26 cellular contexts compared by ENCODE assay signal in genomic region chr6:11490996-11491395, GRCh38. TPM values are rescaled to one million over a fixed set of nuclear protein-coding genes. Genes with fewer than 3 reads are reported as not detected.
DNase-seq lines count a peak whose midpoint lies in the region; ATAC-seq, FAIRE-seq and TF ChIP-seq lines count a peak whose summit lies in the region.
"Had no signal": no experiment of that assay in that cellular context is flagged by ENCODE, and none has a peak within 500 bp of the region (broad histone marks: within the 10 kb centered on the region; RNA-seq: fewer than 3 reads in every experiment).

No MANE protein-coding gene starts in this region.

- TF ChIP-seq RAD21 in IMR-90 (IDR thresholded peaks at IDR 0.05; ENCODE audit: low read length) = no peak
- TF ChIP-seq RAD21 in K562 (CRISPR knock-in tag; conservative IDR thresholded peaks at IDR 0.05 in 1 of 2, IDR thresholded peaks at IDR 0.05 in 1 of 2) = no peak

- H2BK15ac ChIP-seq in H9 (ENCODE audit: low read depth, low read length) (no peak overlapping the region), IMR-90 (ENCODE audit: low read depth, low read length) (no peak overlapping the region)

- H3K14ac ChIP-seq in H9 (ENCODE audit: insufficient read depth, low read length) = no peak overlapping the region
- H3K14ac ChIP-seq in IMR-90 (replicated peaks; ENCODE audit: low read depth, low read length) = no peak overlapping the region

- CTCF ChIA-PET in IMR-90 (lab: Yijun Ruan, JAX) = no interaction called here
- CTCF ChIA-PET in K562 (lab: Yijun Ruan, JAX; ENCODE audit: low intra/inter-chr PET ratio) = no interaction called here
- CTCF ChIA-PET in activated CD8-positive, alpha-beta T cell treated with anti-CD3 and anti-CD28 coated beads, Interleukin-2, amount 10 ng/mL, durations not matched to agents 7 days and 5 days (lab: Charles Lee) = no interaction called here

- H3K27ac ChIP-seq in H9 (ENCODE audit: insufficient read length, low read depth, low read length) (no peak overlapping the region), IMR-90 (ENCODE audit: insufficient read depth, low read length) (no peak overlapping the region), K562 (ENCODE audit: extremely low read depth, low read depth, low read length) (no peak overlapping the region)
- no peak overlapping the region for H3K27ac ChIP-seq in effector memory CD4-positive, alpha-beta T cell (ENCODE audit: insufficient read depth, low read length, poor library complexity, severe bottlenecking)
- H3K27ac ChIP-seq: BLaER1 had no signal

- intact Hi-C loops in IMR-90 (cut with micrococcal nuclease) (loop anchor here (5.0 kb wide), 1 partner anchor 164 kb away; no protein-coding TSS in a partner anchor), K562 (cut with micrococcal nuclease) (no loop called here)

- TF ChIP-seq POLR2A in GM12892 (IDR thresholded peaks at IDR 0.05; ENCODE audit: low read depth, low read length) (no peak), IMR-90 (IDR thresholded peaks at IDR 0.05; ENCODE audit: low read depth, low read length) (no peak), K562 (conservative IDR thresholded peaks at IDR 0.05) (no peak)

- H3K56ac ChIP-seq in H9 (ENCODE audit: insufficient read length, low read depth, low read length) (no peak overlapping the region), IMR-90 (ENCODE audit: extremely low read depth, insufficient read depth, low read length) (no peak overlapping the region)

- H3K4me1 Mint-ChIP-seq in H9 = peaks cover 11 to 15% of the 10 kb centered on the region in 2 experiments
- peaks cover 9% of the 10 kb centered on the region for H3K4me1 Mint-ChIP-seq in activated CD8-positive, alpha-beta T cell treated with anti-CD3 and anti-CD28 coated beads, Interleukin-2, amount 10 ng/mL, durations not matched to agents 7 days and 5 days (ENCODE audit: low read depth)
- H3K4me1 Mint-ChIP-seq: CD4-positive, alpha-beta memory T cell had no signal

- peak; percentile 68 for FAIRE-seq in GM12892 (lab: Jason Lieb, UNC)
- no peak for FAIRE-seq in K562 (lab: Jason Lieb, UNC)
- FAIRE-seq: A204.1, GM19239 had no signal

- H3K79me1 ChIP-seq in H9 (ENCODE audit: insufficient read depth, low read depth, low read length, poor library complexity, severe bottlenecking) (no peaks in the 10 kb centered on the region), IMR-90 (ENCODE audit: low read depth in 1 of 2, low read length in 2 of 2) (no peaks in the 10 kb centered on the region)

- no peak overlapping the region for H2AK5ac ChIP-seq in H9 (ENCODE audit: insufficient read length, low read length)
- H2AK5ac ChIP-seq in IMR-90 (ENCODE audit: low read depth, low read length) = peak overlapping the region; percentile 78

- no TSS peak for BruUV-seq in IMR-90 (replicated peaks; lab: Mats Ljungman, UMichigan)
- no TSS peak for BruUV-seq in K562 (replicated peaks; lab: Mats Ljungman, UMichigan)

- no peak overlapping the region for H2AK9ac ChIP-seq in IMR-90 (replicated peaks; ENCODE audit: low read depth, low read length, poor library complexity)

- no peaks in the 10 kb centered on the region for H4K20me1 ChIP-seq in H9 (ENCODE audit: control insufficient read depth, insufficient read depth, insufficient read length)
- H4K20me1 ChIP-seq in IMR-90 (ENCODE audit: insufficient read depth, low read length) = no peaks in the 10 kb centered on the region
- H4K20me1 ChIP-seq in K562 (replicated peaks; ENCODE audit: control insufficient read depth, insufficient read depth, low read length) = no peaks in the 10 kb centered on the region
- H4K20me1 ChIP-seq: BLaER1 had no signal

- TF ChIP-seq CTCF in H9 (conservative IDR thresholded peaks at IDR 0.05) (no peak), IMR-90 (conservative IDR thresholded peaks at IDR 0.05; ENCODE audit: low read depth, low read length) (no peak), K562 (IDR thresholded peaks at IDR 0.05 in 2 of 3, conservative IDR thresholded peaks at IDR 0.05 in 1 of 3; ENCODE audit: insufficient read depth in 2 of 3, low read depth in 1 of 3, low read length in 3 of 3) (no peak)

- H2BK20ac ChIP-seq in H9 (ENCODE audit: low read depth, low read length, poor library complexity, severe bottlenecking) (no peak overlapping the region), IMR-90 (ENCODE audit: low read depth, low read length) (no peak overlapping the region)

- ATAC-seq in IMR-90 (ENCODE audit: low read depth) = no peak
- ATAC-seq in K562 = no peak
- no peak for ATAC-seq in activated CD8-positive, alpha-beta T cell treated with anti-CD3 and anti-CD28 coated beads, Interleukin-2, amount 10 ng/mL, durations not matched to agents 7 days and 5 days

- H3K9me3 ChIP-seq in H9 (ENCODE audit: control insufficient read depth, low read depth, low read length) = no peaks in the 10 kb centered on the region
- H3K9me3 ChIP-seq in IMR-90 (ENCODE audit: control insufficient read depth, insufficient read depth, low read length) = no peaks in the 10 kb centered on the region
- H3K9me3 ChIP-seq in K562 (replicated peaks; ENCODE audit: control insufficient read depth, insufficient read depth, low read depth, low read length) = no peaks in the 10 kb centered on the region
- H3K9me3 ChIP-seq in effector memory CD4-positive, alpha-beta T cell (ENCODE audit: control insufficient read depth, low read length) = no peaks in the 10 kb centered on the region
- H3K9me3 ChIP-seq: BE2C had no signal

- dilution Hi-C loops in IMR-90 (cut with HindIII; ENCODE audit: low sequenced_read_pairs, unreplicated experiment) = no loop called here

- no peak overlapping the region for H3K27ac Mint-ChIP-seq in H9
- no peak overlapping the region for H3K27ac Mint-ChIP-seq in activated CD8-positive, alpha-beta T cell treated with anti-CD3 and anti-CD28 coated beads, Interleukin-2, amount 10 ng/mL, durations not matched to agents 7 days and 5 days
- H3K27ac Mint-ChIP-seq: CD4-positive, alpha-beta memory T cell; CD4-positive, CD25-positive, alpha-beta regulatory T cell had no signal

- no peak overlapping the region for H4K5ac ChIP-seq in H9 (ENCODE audit: insufficient read length, low read depth, low read length)
- H4K5ac ChIP-seq in IMR-90 (ENCODE audit: low read depth, low read length) = no peak overlapping the region

- POLR2A ChIA-PET in IMR-90 (lab: Charles Lee; ENCODE audit: unreplicated experiment) (no interaction called here), K562 (lab: Yijun Ruan, JAX) (no interaction called here)
- POLR2A ChIA-PET in activated CD8-positive, alpha-beta T cell treated with anti-CD3 and anti-CD28 coated beads, Interleukin-2, amount 10 ng/mL, durations not matched to agents 7 days and 5 days (lab: Charles Lee) = no interaction called here

- H4K8ac ChIP-seq in H9 (replicated peaks; ENCODE audit: insufficient read length, low read depth, low read length) = peak overlapping the region; percentile 1
- H4K8ac ChIP-seq in IMR-90 (ENCODE audit: low read depth in 2 of 2, low read length in 2 of 2) = no peak overlapping the region

- no peak for TF ChIP-seq EP300 in K562 (IDR thresholded peaks at IDR 0.05; ENCODE audit: low read length)

- in situ Hi-C loops in IMR-90 (cut with MboI; ENCODE audit: low sequenced_read_pairs) (loop anchor here (10.0 kb wide), 1 partner anchor 256 kb away; the partner anchor contains the start of gene NEDD9), K562 (cut with MboI) (loop anchor here (25.0 kb wide), 1 partner anchor 529 kb away; no protein-coding TSS in a partner anchor)

- H3K4me1 ChIP-seq in H9 (ENCODE audit: insufficient read depth, low read length) (peaks cover 4% of the 10 kb centered on the region; the same call in 1 of the 2 replicates), IMR-90 (ENCODE audit: control insufficient read depth, insufficient read depth, low read length) (peaks cover 5% of the 10 kb centered on the region), K562 (replicated peaks in 1 of 2; ENCODE audit: control insufficient read depth in 2 of 2, insufficient read depth in 2 of 2, low read length in 2 of 2) (no peaks in the 10 kb centered on the region)
- H3K4me1 ChIP-seq in effector memory CD4-positive, alpha-beta T cell (ENCODE audit: control insufficient read depth, insufficient read depth, low read length, poor library complexity, severe bottlenecking) = no peaks in the 10 kb centered on the region
- H3K4me1 ChIP-seq: BE2C had no signal

- 100% methylated on average over 4 of the region's 6 CpGs for WGBS in H9 (ENCODE audit: extremely low coverage, insufficient read length, low lambda C conversion rate)
- 74 to 100% methylated on average over 1 to 6 of the region's 6 CpGs for WGBS in IMR-90 (ENCODE audit: extremely low coverage in 2 of 2, insufficient read length in 1 of 2), 2 experiments
- 0% methylated on average over 6 of the region's 6 CpGs for WGBS in K562 (ENCODE audit: insufficient coverage, low coverage, missing lambda C conversion rate)

- H3K27me3 Mint-ChIP-seq in H9 (ENCODE audit: low read depth) = no peaks in the 10 kb centered on the region
- peaks cover 7% of the 10 kb centered on the region for H3K27me3 Mint-ChIP-seq in activated CD8-positive, alpha-beta T cell treated with anti-CD3 and anti-CD28 coated beads, Interleukin-2, amount 10 ng/mL, durations not matched to agents 7 days and 5 days (ENCODE audit: low read depth)
- H3K27me3 Mint-ChIP-seq: CD4-positive, CD25-positive, alpha-beta regulatory T cell; CD8-positive, alpha-beta memory T cell had no signal

- no peak overlapping the region for H3K4me3 Mint-ChIP-seq in H9
- H3K4me3 Mint-ChIP-seq in activated CD8-positive, alpha-beta T cell treated with anti-CD3 and anti-CD28 coated beads, Interleukin-2, amount 10 ng/mL, durations not matched to agents 7 days and 5 days = no peak overlapping the region
- H3K4me3 Mint-ChIP-seq: CD14-positive monocyte; CD4-positive, alpha-beta memory T cell; CD4-positive, CD25-positive, alpha-beta regulatory T cell; CD8-positive, alpha-beta memory T cell had no signal

- H3K36me3 ChIP-seq in IMR-90 (ENCODE audit: control insufficient read depth, insufficient read depth, low read length) (no peaks in the 10 kb centered on the region), K562 (ENCODE audit: control insufficient read depth, insufficient read depth, low read length) (no peaks in the 10 kb centered on the region)
- H3K36me3 ChIP-seq in effector memory CD4-positive, alpha-beta T cell (ENCODE audit: control insufficient read depth, insufficient read depth, low read length) = no peaks in the 10 kb centered on the region
- H3K36me3 ChIP-seq: BE2C, BLaER1 had no signal

- H3K9me1 ChIP-seq in IMR-90 (ENCODE audit: insufficient read depth, low read length) = peaks cover 13% of the 10 kb centered on the region
- H3K9me1 ChIP-seq in K562 (ENCODE audit: control insufficient read depth, insufficient read depth, low read length) = no peaks in the 10 kb centered on the region

- H3T11ph ChIP-seq in H9 (ENCODE audit: low read length) = no peak overlapping the region

- H3K36me3 Mint-ChIP-seq in H9 (ENCODE audit: insufficient read depth in 1 of 3, low read depth in 3 of 3) = no peaks in the 10 kb centered on the region
- no peaks in the 10 kb centered on the region for H3K36me3 Mint-ChIP-seq in activated CD8-positive, alpha-beta T cell treated with anti-CD3 and anti-CD28 coated beads, Interleukin-2, amount 10 ng/mL, durations not matched to agents 7 days and 5 days (ENCODE audit: low read depth)
- H3K36me3 Mint-ChIP-seq: CD4-positive, alpha-beta memory T cell; CD4-positive, CD25-positive, alpha-beta regulatory T cell; CD8-positive, alpha-beta memory T cell had no signal

- H3K4me2 ChIP-seq in H9 (ENCODE audit: insufficient read depth, insufficient read length, low read length) (no peak overlapping the region), IMR-90 (ENCODE audit: low read depth, low read length) (no peak overlapping the region), K562 (ENCODE audit: insufficient read depth, low read length) (no peak overlapping the region)

- no peak overlapping the region for H2BK12ac ChIP-seq in H9 (ENCODE audit: insufficient read length, low read depth, low read length)

- no peak overlapping the region for H2BK5ac ChIP-seq in H9 (ENCODE audit: insufficient read length, low read length)
- peak overlapping the region; percentile 84 for H2BK5ac ChIP-seq in IMR-90 (ENCODE audit: low read depth, low read length, poor library complexity, severe bottlenecking)

- no peak overlapping the region for H3K4me3 ChIP-seq in IMR-90 (ENCODE audit: insufficient read depth, low read depth, low read length)
- H3K4me3 ChIP-seq in K562 = no peak overlapping the region
- H3K4me3 ChIP-seq in effector memory CD4-positive, alpha-beta T cell (ENCODE audit: insufficient read depth, low read depth, low read length, poor library complexity, severe bottlenecking) = no peak overlapping the region
- H3K4me3 ChIP-seq: BLaER1 had no signal

- H3K9ac ChIP-seq in H9 (ENCODE audit: extremely low read depth, insufficient read length, low read length) (no peak overlapping the region), IMR-90 (ENCODE audit: low read depth, low read length) (no peak overlapping the region), K562 (ENCODE audit: insufficient read depth in 1 of 2, low read depth in 2 of 2, low read length in 2 of 2) (no peak overlapping the region)
- H3K9ac ChIP-seq: BLaER1 had no signal

- H4K91ac ChIP-seq in H9 (ENCODE audit: insufficient read length, low read depth, low read length) (no peak overlapping the region), IMR-90 (ENCODE audit: insufficient read depth, low read depth, low read length) (no peak overlapping the region; the same call in 1 of the 2 replicates)

- DNase-seq in GM12892 (ENCODE audit: insufficient read length) (no peak), H9 (no peak), IMR-90 (no peak), K562 (ENCODE audit: extremely low read depth in 1 of 4, low spot score in 3 of 4) (no peak), dedifferentiated amniotic fluid mesenchymal stem cell (ENCODE audit: extremely low spot score) (no peak), cortex of kidney (lab: John Stamatoyannopoulos, UW) (no peak)
- DNase-seq in activated CD8-positive, alpha-beta T cell treated with anti-CD3 and anti-CD28 coated beads, Interleukin-2, amount 10 ng/mL, durations not matched to agents 7 days and 5 days = no peak
- DNase-seq in effector memory CD4-positive, alpha-beta T cell = no peak
- DNase-seq: 8988T; ACHN; BE2C; C1 segment of cervical spinal cord; CD4-positive, alpha-beta memory T cell; CD4-positive, CD25-positive, alpha-beta regulatory T cell; CD8-positive, alpha-beta memory T cell; COR-L47; DMS 273 treated with DMSO at 0.1 percent for 48 hours; DMS153; DMS79; DND-41; EL; GDM1 had no signal

- H3K23me2 ChIP-seq in H9 (ENCODE audit: insufficient read length, low read depth, low read length, poor library complexity, severe bottlenecking) = no peaks in the 10 kb centered on the region

- H2BK120ac ChIP-seq in H9 (ENCODE audit: low read depth, low read length, poor library complexity, severe bottlenecking) (no peak overlapping the region), IMR-90 (ENCODE audit: low read depth, low read length) (no peak overlapping the region)

- H3K79me2 ChIP-seq in H9 (ENCODE audit: insufficient read depth, low read length) (no peaks in the 10 kb centered on the region), K562 (ENCODE audit: control insufficient read depth, insufficient read depth, low read length) (no peaks in the 10 kb centered on the region)

- H3K4ac ChIP-seq in H9 (ENCODE audit: low read depth, low read length) = no peak overlapping the region
- H3K4ac ChIP-seq in IMR-90 (ENCODE audit: low read depth, low read length) = no peak overlapping the region

- H3K18ac ChIP-seq in H9 (ENCODE audit: insufficient read length, low read depth, low read length) (no peak overlapping the region), IMR-90 (ENCODE audit: low read depth, low read length) (no peak overlapping the region)

- no peak overlapping the region for H3K23ac ChIP-seq in H9 (ENCODE audit: insufficient read length, low read depth, low read length)
- H3K23ac ChIP-seq in IMR-90 (ENCODE audit: low read depth, low read length) = no peak overlapping the region

- H3K9me3 Mint-ChIP-seq in H9 = no peaks in the 10 kb centered on the region
- no peaks in the 10 kb centered on the region for H3K9me3 Mint-ChIP-seq in activated CD8-positive, alpha-beta T cell treated with anti-CD3 and anti-CD28 coated beads, Interleukin-2, amount 10 ng/mL, durations not matched to agents 7 days and 5 days (ENCODE audit: insufficient read depth)
- H3K9me3 Mint-ChIP-seq: CD14-positive monocyte; CD4-positive, alpha-beta memory T cell; CD4-positive, CD25-positive, alpha-beta regulatory T cell; CD8-positive, alpha-beta memory T cell had no signal

- H3K27me3 ChIP-seq in H9 (ENCODE audit: insufficient read depth, low read length) (peaks cover 3% of the 10 kb centered on the region; the same call in 1 of the 2 replicates), IMR-90 (ENCODE audit: control insufficient read depth, insufficient read depth, low read length) (no peaks in the 10 kb centered on the region), K562 (ENCODE audit: control insufficient read depth in 2 of 2, insufficient read depth in 2 of 2, low read length in 2 of 2) (peaks cover 0 to 5% of the 10 kb centered on the region in 2 experiments; a peak in 1 of 5 replicates)
- H3K27me3 ChIP-seq in effector memory CD4-positive, alpha-beta T cell (replicated peaks; ENCODE audit: control insufficient read depth, insufficient read depth, low read length, poor library complexity, severe bottlenecking) = no peaks in the 10 kb centered on the region
- H3K27me3 ChIP-seq: BE2C, BLaER1 had no signal

- no peak overlapping the region for H2AFZ ChIP-seq in H9 (ENCODE audit: low read length)
- no peak overlapping the region for H2AFZ ChIP-seq in IMR-90 (replicated peaks; ENCODE audit: low read length, poor library complexity)
- no peak overlapping the region for H2AFZ ChIP-seq in K562 (ENCODE audit: low read depth, low read length)

RNA-seq across cellular contexts. Expression of gene TMEM170B, which starts 46.6 kb away (rescaled TPM):
- 5.6 TPM for polyA plus RNA-seq in GM12892 (2012; ENCODE audit: missing spikeins)
- total RNA-seq in H9 (2021) = 2.9 and 3.0 TPM in 2 replicates
- total RNA-seq in IMR-90 (2012; rRNA removed) = 0.18 and 0.28 TPM in 2 replicates
- 0.07 and 0.10 TPM in 2 replicates for polyA plus RNA-seq in IMR-90 (2012; rRNA removed)
- 0.02 TPM in 1 of 2 replicates, not detected in the other for polyA plus RNA-seq in IMR-90 (2012; cell fraction: cytosol; rRNA removed)
- polyA plus RNA-seq in IMR-90 (2012; cell fraction: nucleus; rRNA removed; ENCODE audit: low replicate concordance) = 0.01 and 0.09 TPM in 2 replicates
- total RNA-seq in K562 (2011; cell fraction: chromatin; rRNA removed; ENCODE audit: low replicate concordance) = 0.09 and 0.16 TPM in 2 replicates
- total RNA-seq in K562 (2011; cell fraction: nucleolus; rRNA removed) = 0.13 TPM in 1 of 2 replicates, not detected in the other
- 0.07 and 0.23 TPM in 2 replicates for total RNA-seq in K562 (2011; cell fraction: nucleoplasm; rRNA removed)
- 0.05 and 0.08 TPM in 2 replicates for total RNA-seq in K562 (2014; rRNA removed)
- total RNA-seq in K562 (2014; rRNA removed; fragmentation: Illumina TruSeq; extraction: Trizol) = 0.07 and 0.10 TPM in 2 replicates
- 0.08 and 0.11 TPM in 2 replicates for total RNA-seq in K562 (2015; rRNA removed; fragmentation: Illumina TruSeq; extraction: Trizol)
- total RNA-seq in K562 (2021) = 0.07 and 0.13 TPM in 2 replicates
- 0.07 and 0.11 TPM in 2 replicates for polyA plus RNA-seq in K562 (2011; rRNA removed)
- 0.01 and 0.04 TPM in 2 replicates for polyA plus RNA-seq in K562 (2011; cell fraction: cytosol; rRNA removed)
- polyA plus RNA-seq in K562 (2011; cell fraction: nucleus; rRNA removed) = 0.04 TPM in 2 replicates
- 0.12 and 0.13 TPM in 2 replicates for polyA plus RNA-seq in K562 (2012)
- 0.04 and 0.06 TPM in 2 replicates for polyA plus RNA-seq in K562 (2014; fragmentation: Illumina TruSeq; extraction: Trizol)
- under 1 TPM; 0.03 to 0.10 TPM for polyA plus RNA-seq in K562 (2014; fragmentation: Nextera tagmentation; extraction: Ambion mirVana)
- polyA plus RNA-seq in K562 (2014; rRNA removed) = 0.03 and 0.07 TPM in 2 replicates
- 0.30 and 0.49 TPM in 2 replicates for polyA minus RNA-seq in K562 (2011; rRNA and poly(A)+ RNA removed)
- not detected in 2 replicates for polyA minus RNA-seq in K562 (2011; cell fraction: cytosol; rRNA and poly(A)+ RNA removed)
- polyA minus RNA-seq in K562 (2011; cell fraction: nucleus; rRNA and poly(A)+ RNA removed) = 0.11 and 0.13 TPM in 2 replicates
- total RNA-seq in activated CD8-positive, alpha-beta T cell treated with anti-CD3 and anti-CD28 coated beads, Interleukin-2, amount 10 ng/mL, durations not matched to agents 7 days and 5 days = under 1 TPM; 0.89 to 0.95 TPM
